In genomic region chr9:33165263-33166151, GRCh38 we compare ENCODE assay signal across 8 cellular contexts. TPM values are rescaled to one million over a fixed set of nuclear protein-coding genes. Genes with fewer than 3 reads are reported as not detected.
DNase-seq lines count a peak whose midpoint lies in the region; ATAC-seq and TF ChIP-seq lines count a peak whose summit lies in the region.

No MANE protein-coding gene starts in this region.

- no peaks in the 10 kb centered on the region for H3K9me3 Mint-ChIP-seq in activated T-helper 1 cell treated with anti-CD3 and anti-CD28 coated beads, Interleukin-12 subunit alpha, Interleukin-12 subunit beta, Interleukin-2, Interleukin-4 antibody, amounts not matched to agents 30 ng/mL and 10 ng/mL and 1 ng/mL, durations not matched to agents 14 hours and 24 hours and 36 hours

- H3K4me1 Mint-ChIP-seq in activated T-helper 1 cell treated with anti-CD3 and anti-CD28 coated beads, Interleukin-12 subunit alpha, Interleukin-12 subunit beta, Interleukin-2, Interleukin-4 antibody, amounts not matched to agents 30 ng/mL and 10 ng/mL and 1 ng/mL, durations not matched to agents 14 hours and 24 hours and 36 hours (ENCODE audit: low read depth) = peaks cover 79% of the 10 kb centered on the region

- intact Hi-C loops in activated T-helper 1 cell treated with anti-CD3 and anti-CD28 coated beads, Interleukin-12 subunit alpha, Interleukin-12 subunit beta, Interleukin-2, Interleukin-4 antibody, amounts not matched to agents 30 ng/mL and 10 ng/mL and 1 ng/mL, durations not matched to agents 14 hours and 24 hours and 36 hours (cut with micrococcal nuclease) = loop anchor here (2.0 to 5.0 kb wide), 6 partner anchors 142 to 1818 kb away; partner anchors contain the start of genes AQP3, NOL6 and UBAP2
- intact Hi-C loops in sigmoid colon (cut with DNase I) = loop anchor here (5.0 to 10.0 kb wide), 2 partner anchors 88 to 591 kb away; partner anchors contain the start of genes NDUFB6 and SMU1

- peak overlapping the region; percentile 95 for H3K4me2 ChIP-seq in DOHH2 (ENCODE audit: low read length)

- ATAC-seq in GM19452 (IDR thresholded peaks at IDR 0.05; ENCODE audit: unreplicated experiment) (peak; percentile 22), HG02884 (IDR thresholded peaks at IDR 0.05; ENCODE audit: unreplicated experiment) (no peak)

- TF ChIP-seq CTCF in DOHH2 (IDR thresholded peaks at IDR 0.05; ENCODE audit: low read depth, low read length, poor library complexity, severe bottlenecking) = no peak
- no peak for TF ChIP-seq CTCF in cardiac muscle cell (IDR thresholded peaks at IDR 0.05; ENCODE audit: low read depth, low read length)
- no peak for TF ChIP-seq CTCF in sigmoid colon (IDR thresholded peaks at IDR 0.05)

- peaks cover 69% of the 10 kb centered on the region for H3K4me1 ChIP-seq in DOHH2 (ENCODE audit: control insufficient read depth, low read length)
- H3K4me1 ChIP-seq in cardiac muscle cell (ENCODE audit: low read depth) = peaks cover 58% of the 10 kb centered on the region
- H3K4me1 ChIP-seq in sigmoid colon = peaks cover 0 to 66% (median 62%) of the 10 kb centered on the region in 4 donors

- no peaks in the 10 kb centered on the region for H3K9me2 ChIP-seq in DOHH2 (replicated peaks; ENCODE audit: control insufficient read depth, low read length)

- no peaks in the 10 kb centered on the region for H3F3A ChIP-seq in DOHH2 (ENCODE audit: control insufficient read depth, insufficient read depth)

- H3K27ac ChIP-seq in DOHH2 (ENCODE audit: low read depth, low read length) (peak overlapping the region; percentile 63), cardiac muscle cell (peak overlapping the region; percentile 88), sigmoid colon (peak overlapping the region; percentile 83 to 98 (median 92))

- TF ChIP-seq EP300 in sigmoid colon (IDR thresholded peaks at IDR 0.05) = no peak

- WGBS in sigmoid colon, 2 donors = 13 to 31% methylated on average over 10 of the region's 10 CpGs

- H3K79me2 ChIP-seq in DOHH2 (ENCODE audit: control insufficient read depth, low read length) = peaks cover 65% of the 10 kb centered on the region

- H3K27me3 ChIP-seq in DOHH2 (ENCODE audit: control insufficient read depth, low read length) (no peaks in the 10 kb centered on the region), MG63 (no peaks in the 10 kb centered on the region), cardiac muscle cell (no peaks in the 10 kb centered on the region), sigmoid colon (no peaks in the 10 kb centered on the region)

- peaks cover 22% of the 10 kb centered on the region for H3K36me3 Mint-ChIP-seq in activated T-helper 1 cell treated with anti-CD3 and anti-CD28 coated beads, Interleukin-12 subunit alpha, Interleukin-12 subunit beta, Interleukin-2, Interleukin-4 antibody, amounts not matched to agents 30 ng/mL and 10 ng/mL and 1 ng/mL, durations not matched to agents 14 hours and 24 hours and 36 hours (ENCODE audit: low read depth)

- TF ChIP-seq POLR2A in sigmoid colon (IDR thresholded peaks at IDR 0.05) = no peak

- peak overlapping the region; percentile 92 for H3K27ac Mint-ChIP-seq in activated T-helper 1 cell treated with anti-CD3 and anti-CD28 coated beads, Interleukin-12 subunit alpha, Interleukin-12 subunit beta, Interleukin-2, Interleukin-4 antibody, amounts not matched to agents 30 ng/mL and 10 ng/mL and 1 ng/mL, durations not matched to agents 14 hours and 24 hours and 36 hours

- no peaks in the 10 kb centered on the region for H3K27me3 Mint-ChIP-seq in activated T-helper 1 cell treated with anti-CD3 and anti-CD28 coated beads, Interleukin-12 subunit alpha, Interleukin-12 subunit beta, Interleukin-2, Interleukin-4 antibody, amounts not matched to agents 30 ng/mL and 10 ng/mL and 1 ng/mL, durations not matched to agents 14 hours and 24 hours and 36 hours (ENCODE audit: insufficient read depth)

- no peaks in the 10 kb centered on the region for H3K9me3 ChIP-seq in DOHH2 (ENCODE audit: control insufficient read depth, insufficient read depth, low read length)
- no peaks in the 10 kb centered on the region for H3K9me3 ChIP-seq in MG63
- H3K9me3 ChIP-seq in cardiac muscle cell (ENCODE audit: low read depth) = no peaks in the 10 kb centered on the region
- no peaks in the 10 kb centered on the region for H3K9me3 ChIP-seq in sigmoid colon

- peak overlapping the region; percentile 95 for H3K4me3 Mint-ChIP-seq in activated T-helper 1 cell treated with anti-CD3 and anti-CD28 coated beads, Interleukin-12 subunit alpha, Interleukin-12 subunit beta, Interleukin-2, Interleukin-4 antibody, amounts not matched to agents 30 ng/mL and 10 ng/mL and 1 ng/mL, durations not matched to agents 14 hours and 24 hours and 36 hours

- H3K4me3 ChIP-seq in DOHH2 (ENCODE audit: low read length) = peak overlapping the region; percentile 96
- peak overlapping the region; percentile 74 for H3K4me3 ChIP-seq in MG63
- H3K4me3 ChIP-seq in cardiac muscle cell = peak overlapping the region; percentile 64
- H3K4me3 ChIP-seq in sigmoid colon = peak overlapping the region; percentile 66 to 98 (median 88)

- no peaks in the 10 kb centered on the region for H4K20me1 ChIP-seq in DOHH2 (ENCODE audit: control insufficient read depth, insufficient read depth, low read depth, low read length)

- DNase-seq in MG63 (no peak), cardiac muscle cell (ENCODE audit: low read depth in 1 of 2, low spot score in 1 of 2) (peak; percentile 45 to 98), sigmoid colon (peak; percentile 80), SHP77 treated with DMSO at 0.1 percent for 48 hours (lab: John Stamatoyannopoulos, UW) (no peak)
- peak; percentile 37 for DNase-seq in activated T-helper 1 cell treated with anti-CD3 and anti-CD28 coated beads, Interleukin-12 subunit alpha, Interleukin-12 subunit beta, Interleukin-2, Interleukin-4 antibody, amounts not matched to agents 30 ng/mL and 10 ng/mL and 1 ng/mL, durations not matched to agents 14 hours and 24 hours and 36 hours (ENCODE audit: low spot score)

- H3K36me3 ChIP-seq in DOHH2 (ENCODE audit: control insufficient read depth, low read length) (peaks cover 9% of the 10 kb centered on the region), MG63 (peaks cover 13% of the 10 kb centered on the region; the same call in 1 of the 2 replicates), cardiac muscle cell (no peaks in the 10 kb centered on the region), sigmoid colon (no peaks in the 10 kb centered on the region)

RNA-seq across cellular contexts. Expression of gene B4GALT1, which starts 1.6 kb away (rescaled TPM):
- total RNA-seq in MG63 (2014; rRNA removed; shearing (Covaris generic); ENCODE audit: low replicate concordance) = 31.9 and 35.2 TPM in 2 replicates
- 64.4 and 66.5 TPM in 2 replicates for total RNA-seq in activated T-helper 1 cell treated with anti-CD3 and anti-CD28 coated beads, Interleukin-12 subunit alpha, Interleukin-12 subunit beta, Interleukin-2, Interleukin-4 antibody, amounts not matched to agents 30 ng/mL and 10 ng/mL and 1 ng/mL, durations not matched to agents 14 hours and 24 hours and 36 hours
- total RNA-seq in cardiac muscle cell (24.8 and 33.6 TPM in 2 replicates), sigmoid colon (10 to 100 TPM; 20.3 to 28.0 (median 25.0) TPM)
- polyA plus RNA-seq in cardiac muscle cell (22.1 and 30.0 TPM in 2 replicates), sigmoid colon (100 to 1,000 TPM in 1 of 3 donors, 10 to 100 TPM in 2; 24.0 to 107 (median 61.5) TPM)

Comparison
In these comparisons a context has a peak if more than half of its experiments do, and no peak if none do; other contexts are left out.
1. DNase-seq: peak in activated T-helper 1 cell treated with anti-CD3 and anti-CD28 coated beads, Interleukin-12 subunit alpha, Interleukin-12 subunit beta, Interleukin-2, Interleukin-4 antibody, amounts not matched to agents 30 ng/mL and 10 ng/mL and 1 ng/mL, durations not matched to agents 14 hours and 24 hours and 36 hours (single experiment), cardiac muscle cell (2 of 2) and sigmoid colon (single experiment); none in MG63 (single experiment) and SHP77 treated with DMSO at 0.1 percent for 48 hours (single experiment).
2. Peak in every context shown above with its lines, with median percentiles within 50 percentile points of each other: H3K27ac ChIP-seq and H3K4me3 ChIP-seq.